In genomic region chr9:124455820-124456219, GRCh38 we compare ENCODE assay signal across 24 cellular contexts. TPM values are rescaled to one million over a fixed set of nuclear protein-coding genes. Genes with fewer than 3 reads are reported as not detected.
A peak's percentile ranks its signal among the peaks of the same experiment; 100 is the strongest.
DNase-seq lines count a peak whose midpoint lies in the region; ATAC-seq and TF ChIP-seq lines count a peak whose summit lies in the region.
"Had no signal": no experiment of that assay in that cellular context is flagged by ENCODE, and none has a peak within 500 bp of the region (broad histone marks: within the 10 kb centered on the region; RNA-seq: fewer than 3 reads in every experiment).

No MANE protein-coding gene starts in this region.

- no peaks in the 10 kb centered on the region for H3K36me3 ChIP-seq in mesenchymal stem cell (ENCODE audit: control insufficient read depth in 1 of 2, insufficient read depth in 2 of 2, low read depth in 1 of 2, low read length in 2 of 2)
- no peaks in the 10 kb centered on the region for H3K36me3 ChIP-seq in spleen
- H3K36me3 ChIP-seq: SJCRH30 had no signal

- H3K4me1 Mint-ChIP-seq in activated naive CD8-positive, alpha-beta T cell treated with anti-CD3 and anti-CD28 coated beads, Interleukin-2, amount 10 ng/mL, durations not matched to agents 7 days and 5 days = no peaks in the 10 kb centered on the region
- peaks cover under 1% of the 10 kb centered on the region for H3K4me1 Mint-ChIP-seq in activated naive CD8-positive, alpha-beta T cell treated with anti-CD3 and anti-CD28 coated beads for 36 hours

- DNase-seq in activated naive CD8-positive, alpha-beta T cell treated with anti-CD3 and anti-CD28 coated beads, Interleukin-2, amount 10 ng/mL, durations not matched to agents 7 days and 5 days = peak; percentile 15
- DNase-seq in activated naive CD8-positive, alpha-beta T cell treated with anti-CD3 and anti-CD28 coated beads for 36 hours = no peak
- DNase-seq in GM19238 (ENCODE audit: insufficient read length, low spot score) (peak; percentile 0), mesenchymal stem cell (no peak), spleen (peak; percentile 23), GM03348 (ENCODE audit: low spot score) (no peak)
- DNase-seq: CD4-positive, CD25-positive, alpha-beta regulatory T cell; DMS153; DND-41; Karpas-422; NCI-H1092; NCI-H1417 treated with DMSO at 0.1 percent for 48 hours; NCI-H187 treated with DMSO at 0.1 percent for 48 hours; NCI-H2171 treated with DMSO at 0.1 percent for 48 hours; NCI-H345; NCI-H510A treated with DMSO at 0.1 percent for 48 hours; PC-3; SJCRH30 had no signal

- H2BK15ac ChIP-seq in mesenchymal stem cell (ENCODE audit: low read depth, poor library complexity, severe bottlenecking) = peak overlapping the region; percentile 12

- H2AK5ac ChIP-seq in mesenchymal stem cell (ENCODE audit: low read length, severe bottlenecking) = no peak overlapping the region

- H4K8ac ChIP-seq in mesenchymal stem cell (ENCODE audit: low read length) = no peak overlapping the region

- no peak overlapping the region for H3K4me2 ChIP-seq in mesenchymal stem cell (ENCODE audit: low read length, poor library complexity, severe bottlenecking)

- H4K91ac ChIP-seq in mesenchymal stem cell (ENCODE audit: low read length) = no peak overlapping the region

- peaks cover 21% of the 10 kb centered on the region for H3K27me3 Mint-ChIP-seq in activated naive CD8-positive, alpha-beta T cell treated with anti-CD3 and anti-CD28 coated beads, Interleukin-2, amount 10 ng/mL, durations not matched to agents 7 days and 5 days
- H3K27me3 Mint-ChIP-seq in activated naive CD8-positive, alpha-beta T cell treated with anti-CD3 and anti-CD28 coated beads for 36 hours = peaks cover 24% of the 10 kb centered on the region

- no peaks in the 10 kb centered on the region for H3K36me3 Mint-ChIP-seq in activated naive CD8-positive, alpha-beta T cell treated with anti-CD3 and anti-CD28 coated beads, Interleukin-2, amount 10 ng/mL, durations not matched to agents 7 days and 5 days
- no peaks in the 10 kb centered on the region for H3K36me3 Mint-ChIP-seq in activated naive CD8-positive, alpha-beta T cell treated with anti-CD3 and anti-CD28 coated beads for 36 hours
- H3K36me3 Mint-ChIP-seq: CD4-positive, CD25-positive, alpha-beta regulatory T cell had no signal

- no peaks in the 10 kb centered on the region for H3K79me1 ChIP-seq in mesenchymal stem cell (replicated peaks; ENCODE audit: low read length, poor library complexity, severe bottlenecking)

- H3K27me3 ChIP-seq in mesenchymal stem cell (ENCODE audit: control insufficient read depth in 1 of 2, insufficient read depth in 1 of 2, low read length in 2 of 2) = peaks cover 44 to 71% of the 10 kb centered on the region in 2 experiments
- H3K27me3 ChIP-seq in spleen (replicated peaks in 1 of 7) = peaks cover 0 to 44% (median 34%) of the 10 kb centered on the region in 7 donors

- H3K9me3 ChIP-seq in mesenchymal stem cell (ENCODE audit: control insufficient read depth, low read length) = no peaks in the 10 kb centered on the region
- H3K9me3 ChIP-seq in spleen = peaks cover 0 to 6% (median 0%) of the 10 kb centered on the region in 8 donors
- H3K9me3 ChIP-seq: SJCRH30 had no signal

- H3K27ac ChIP-seq in mesenchymal stem cell (ENCODE audit: low read length, poor library complexity, severe bottlenecking) (no peak overlapping the region), spleen (no peak overlapping the region)
- H3K27ac ChIP-seq: SJCRH30 had no signal

- no peak overlapping the region for H2BK12ac ChIP-seq in mesenchymal stem cell (ENCODE audit: low read length in 2 of 2)

- intact Hi-C loops in spleen (cut with DNase I; ENCODE audit: low total_unique reads) = no loop called here

- no peak overlapping the region for H3K23ac ChIP-seq in mesenchymal stem cell (ENCODE audit: low read length in 2 of 2)

- no peak overlapping the region for H2BK120ac ChIP-seq in mesenchymal stem cell (ENCODE audit: low read depth, low read length)

- no peak overlapping the region for H3K9ac ChIP-seq in mesenchymal stem cell (ENCODE audit: low read length)

- H3K4ac ChIP-seq in mesenchymal stem cell (ENCODE audit: low read depth in 1 of 2, low read length in 2 of 2) = no peak overlapping the region

- no peak overlapping the region for H2BK5ac ChIP-seq in mesenchymal stem cell (ENCODE audit: low read depth, low read length, poor library complexity, severe bottlenecking)

- WGBS in mesenchymal stem cell = 84% methylated on average over 7 of the region's 7 CpGs
- 76 to 91% (median 87%) methylated on average over 7 of the region's 7 CpGs for WGBS in spleen, 5 donors

- no peaks in the 10 kb centered on the region for H3K9me3 Mint-ChIP-seq in activated naive CD8-positive, alpha-beta T cell treated with anti-CD3 and anti-CD28 coated beads, Interleukin-2, amount 10 ng/mL, durations not matched to agents 7 days and 5 days
- peaks cover 2% of the 10 kb centered on the region for H3K9me3 Mint-ChIP-seq in activated naive CD8-positive, alpha-beta T cell treated with anti-CD3 and anti-CD28 coated beads for 36 hours

- H3K18ac ChIP-seq in mesenchymal stem cell (ENCODE audit: low read depth in 1 of 2, low read length in 2 of 2) = no peak overlapping the region

- no peak for TF ChIP-seq POLR2A in spleen (IDR thresholded peaks at IDR 0.05)

- no peak for ATAC-seq in activated naive CD8-positive, alpha-beta T cell treated with anti-CD3 and anti-CD28 coated beads, Interleukin-2, amount 10 ng/mL, durations not matched to agents 7 days and 5 days (ENCODE audit: low read depth)
- ATAC-seq in GM19324 (IDR thresholded peaks at IDR 0.05; ENCODE audit: low FRiP score, unreplicated experiment) = no peak
- ATAC-seq in HG02623 (IDR thresholded peaks at IDR 0.05; ENCODE audit: unreplicated experiment) = no peak
- ATAC-seq: HepG2, PC-3 had no signal

- peaks cover 10% of the 10 kb centered on the region for H3K4me1 ChIP-seq in mesenchymal stem cell (ENCODE audit: control insufficient read depth, insufficient read depth, low read depth, low read length)
- peaks cover 0 to 23% (median 10%) of the 10 kb centered on the region in 6 donors for H3K4me1 ChIP-seq in spleen
- H3K4me1 ChIP-seq: SJCRH30 had no signal

- H3K27ac Mint-ChIP-seq in activated naive CD8-positive, alpha-beta T cell treated with anti-CD3 and anti-CD28 coated beads, Interleukin-2, amount 10 ng/mL, durations not matched to agents 7 days and 5 days = no peak overlapping the region
- no peak overlapping the region for H3K27ac Mint-ChIP-seq in activated naive CD8-positive, alpha-beta T cell treated with anti-CD3 and anti-CD28 coated beads for 36 hours
- H3K27ac Mint-ChIP-seq: CD4-positive, CD25-positive, alpha-beta regulatory T cell had no signal

- no peak overlapping the region for H2AFZ ChIP-seq in mesenchymal stem cell (ENCODE audit: low read depth, low read length)

- H3K4me3 Mint-ChIP-seq in activated naive CD8-positive, alpha-beta T cell treated with anti-CD3 and anti-CD28 coated beads, Interleukin-2, amount 10 ng/mL, durations not matched to agents 7 days and 5 days = no peak overlapping the region
- no peak overlapping the region for H3K4me3 Mint-ChIP-seq in activated naive CD8-positive, alpha-beta T cell treated with anti-CD3 and anti-CD28 coated beads for 36 hours
- H3K4me3 Mint-ChIP-seq: CD4-positive, CD25-positive, alpha-beta regulatory T cell had no signal

- POLR2A ChIA-PET in activated naive CD8-positive, alpha-beta T cell treated with anti-CD3 and anti-CD28 coated beads, Interleukin-2, amount 10 ng/mL, durations not matched to agents 7 days and 5 days (lab: Charles Lee) = no interaction called here

- H3K4me3 ChIP-seq in mesenchymal stem cell (ENCODE audit: insufficient read depth in 1 of 2, low read depth in 1 of 2, low read length in 2 of 2) (no peak overlapping the region), spleen (no peak overlapping the region)
- H3K4me3 ChIP-seq: SJCRH30 had no signal

- H3K14ac ChIP-seq in mesenchymal stem cell (ENCODE audit: low read length in 2 of 2) = no peak overlapping the region

- no peak for TF ChIP-seq CTCF in spleen (IDR thresholded peaks at IDR 0.05 in 8 of 11, conservative IDR thresholded peaks at IDR 0.05 in 3 of 11)

RNA-seq across cellular contexts. Expression of gene ADGRD2, which starts 5.6 kb away (rescaled TPM):
- total RNA-seq in activated naive CD8-positive, alpha-beta T cell treated with anti-CD3 and anti-CD28 coated beads, Interleukin-2, amount 10 ng/mL, durations not matched to agents 7 days and 5 days = not detected
- not detected for total RNA-seq in activated naive CD8-positive, alpha-beta T cell treated with anti-CD3 and anti-CD28 coated beads for 36 hours
- not detected for polyA plus RNA-seq in mesenchymal stem cell (2013, experiment 1 of 2)
- polyA plus RNA-seq in mesenchymal stem cell (2013, experiment 2 of 2) = not detected
- total RNA-seq in spleen = under 1 TPM in 4 of 7 donors, not detected in 3; 0.18 to 0.50 (median 0.33) TPM
- polyA plus RNA-seq in spleen = under 1 TPM in 1 of 3 donors, not detected in 2; 0.15 TPM
- total RNA-seq: CD4-positive, CD25-positive, alpha-beta regulatory T cell; H7; HepG2; HT1080; PC-3; SJCRH30 had no signal
- polyA plus RNA-seq: BJ; CD4-positive, CD25-positive, alpha-beta regulatory T cell; HepG2 had no signal

RNA-seq across cellular contexts. Expression of gene PSMB7, which starts 40.6 kb away (rescaled TPM):
- 10 to 100 TPM; 88.7 to 93.6 TPM for total RNA-seq in activated naive CD8-positive, alpha-beta T cell treated with anti-CD3 and anti-CD28 coated beads, Interleukin-2, amount 10 ng/mL, durations not matched to agents 7 days and 5 days
- total RNA-seq in activated naive CD8-positive, alpha-beta T cell treated with anti-CD3 and anti-CD28 coated beads for 36 hours = 100 to 1,000 TPM; 191 to 199 TPM
- polyA plus RNA-seq in mesenchymal stem cell (2013, experiment 1 of 2) = 179 TPM
- 183 TPM for polyA plus RNA-seq in mesenchymal stem cell (2013, experiment 2 of 2)
- 100 to 1,000 TPM in 3 of 7 donors, 10 to 100 TPM in 4; 71.3 to 123 (median 82.6) TPM for total RNA-seq in spleen
- polyA plus RNA-seq in spleen = 100 to 1,000 TPM; 113 to 143 (median 115) TPM

RNA-seq across cellular contexts. Expression of gene NR5A1, which starts 51.4 kb away (rescaled TPM):
- total RNA-seq in activated naive CD8-positive, alpha-beta T cell treated with anti-CD3 and anti-CD28 coated beads, Interleukin-2, amount 10 ng/mL, durations not matched to agents 7 days and 5 days = not detected
- total RNA-seq in activated naive CD8-positive, alpha-beta T cell treated with anti-CD3 and anti-CD28 coated beads for 36 hours = not detected
- not detected for polyA plus RNA-seq in mesenchymal stem cell (2013, experiment 1 of 2)
- not detected for polyA plus RNA-seq in mesenchymal stem cell (2013, experiment 2 of 2)
- 100 to 1,000 TPM; 127 to 378 (median 231) TPM for total RNA-seq in spleen
- polyA plus RNA-seq in spleen = 100 to 1,000 TPM in 1 of 3 donors, 10 to 100 TPM in 2; 46.5 to 182 (median 65.0) TPM
- total RNA-seq: CD4-positive, CD25-positive, alpha-beta regulatory T cell; HT1080; PC-3; SJCRH30 had no signal
- polyA plus RNA-seq: BJ; CD4-positive, CD25-positive, alpha-beta regulatory T cell had no signal

Comparison
In these comparisons a context has a peak if more than half of its experiments do, and no peak if none do; other contexts are left out.
1. DNase-seq: peak in activated naive CD8-positive, alpha-beta T cell treated with anti-CD3 and anti-CD28 coated beads, Interleukin-2, amount 10 ng/mL, durations not matched to agents 7 days and 5 days (single experiment), GM19238 (single experiment) and spleen (single experiment); none in activated naive CD8-positive, alpha-beta T cell treated with anti-CD3 and anti-CD28 coated beads for 36 hours (single experiment), mesenchymal stem cell (single experiment) and GM03348 (single experiment).
2. RNA of gene NR5A1, which starts 51.4 kb away (total RNA-seq): 127 to 378 TPM in spleen; not detected in activated naive CD8-positive, alpha-beta T cell treated with anti-CD3 and anti-CD28 coated beads for 36 hours and not detected in activated naive CD8-positive, alpha-beta T cell treated with anti-CD3 and anti-CD28 coated beads, Interleukin-2, amount 10 ng/mL, durations not matched to agents 7 days and 5 days; every median in the first group is over 100 times any median in the second.